In the genomic region with DNA sequence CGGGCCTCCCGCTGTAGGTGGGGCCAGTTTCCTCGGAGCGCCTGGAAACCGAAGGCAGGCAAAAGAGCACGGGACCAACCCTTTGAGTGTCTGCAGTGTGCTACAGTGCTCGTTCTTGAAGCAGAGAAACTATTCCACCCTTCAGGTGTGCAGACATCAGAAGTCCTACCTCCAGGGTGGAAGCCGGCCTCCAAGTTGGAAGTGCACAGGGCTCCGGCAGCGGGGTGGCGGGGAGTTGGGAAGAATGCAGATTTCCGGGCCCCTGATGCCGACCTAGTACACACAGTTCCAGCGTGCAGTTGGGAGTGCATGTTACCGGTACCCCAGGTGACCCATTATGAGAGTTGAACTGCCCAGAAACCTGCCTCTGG, we compare ENCODE assay signal across 10 cellular contexts. TPM values are rescaled to one million over a fixed set of nuclear protein-coding genes. Genes with fewer than 3 reads are reported as not detected.
A peak's percentile ranks its signal among the peaks of the same experiment; 100 is the strongest.
DNase-seq lines count a peak whose midpoint lies in the region; ATAC-seq, FAIRE-seq and TF ChIP-seq lines count a peak whose summit lies in the region.
"Had no signal": no experiment of that assay in that cellular context is flagged by ENCODE, and none has a peak within 500 bp of the region (broad histone marks: within the 10 kb centered on the region; RNA-seq: fewer than 3 reads in every experiment).

No MANE protein-coding gene starts in this region.

- H3K4me1 ChIP-seq in adipocyte (ENCODE audit: control insufficient read depth, insufficient read depth, low read length) (peaks cover 51% of the 10 kb centered on the region), HepG2 (ENCODE audit: insufficient read depth, low read length) (peaks cover 47% of the 10 kb centered on the region), thymus (ENCODE audit: control insufficient read depth, insufficient read depth, low read length) (peaks cover 52% of the 10 kb centered on the region)

- no peak for TF ChIP-seq POLR2A in HepG2 (IDR thresholded peaks at IDR 0.05; ENCODE audit: insufficient read depth in 1 of 2, low read depth in 2 of 2, low read length in 2 of 2)

- H3K9me3 ChIP-seq in adipocyte (ENCODE audit: control insufficient read depth, low read length) (no peaks in the 10 kb centered on the region), HepG2 (ENCODE audit: low read length) (no peaks in the 10 kb centered on the region), thymus (ENCODE audit: control insufficient read depth) (no peaks in the 10 kb centered on the region)

- H3K36me3 ChIP-seq in adipocyte (ENCODE audit: control insufficient read depth, insufficient read depth, low read length, severe bottlenecking) (no peaks in the 10 kb centered on the region), HepG2 (replicated peaks in 1 of 2; ENCODE audit: control insufficient read depth in 1 of 2, insufficient read depth in 2 of 2, low read length in 2 of 2) (no peaks in the 10 kb centered on the region), thymus (ENCODE audit: control insufficient read depth, insufficient read depth) (peaks cover 35% of the 10 kb centered on the region)

- H3K9ac ChIP-seq in adipocyte (ENCODE audit: low read length) (peak overlapping the region; percentile 90), HepG2 (ENCODE audit: insufficient read depth, low read depth, low read length) (no peak overlapping the region)

- TF ChIP-seq EP300 in HepG2 (IDR thresholded peaks at IDR 0.05; ENCODE audit: low read depth in 2 of 2, low read length in 2 of 2) (no peak), HepG2 (CRISPR knock-in tag; IDR thresholded peaks at IDR 0.05; ENCODE audit: borderline replicate concordance) (no peak)

- no peak for TF ChIP-seq CTCF in HepG2 (CRISPR knock-in tag; IDR thresholded peaks at IDR 0.05)

- no peak overlapping the region for H2AFZ ChIP-seq in HepG2 (ENCODE audit: low read length)

- peak overlapping the region; percentile 84 for H3K4me2 ChIP-seq in HepG2 (ENCODE audit: low read depth, low read length)

- BruUV-seq in HepG2 (replicated peaks; lab: Mats Ljungman, UMichigan), result no TSS peak

- peak overlapping the region; percentile 98 for H3K4me3 Mint-ChIP-seq in activated CD4-positive, alpha-beta T cell treated with anti-CD3 and anti-CD28 coated beads, Interleukin-2, amount 10 ng/mL, durations not matched to agents 24 days and 14 days

- ATAC-seq in HepG2, result no peak

- peaks cover 27% of the 10 kb centered on the region for H4K20me1 ChIP-seq in HepG2 (ENCODE audit: insufficient read depth, low read length)

- no peaks in the 10 kb centered on the region for H3K27me3 Mint-ChIP-seq in activated CD4-positive, alpha-beta T cell treated with anti-CD3 and anti-CD28 coated beads, Interleukin-2, amount 10 ng/mL, durations not matched to agents 24 days and 14 days

- CTCF ChIA-PET in HepG2 (lab: Yijun Ruan, JAX; ENCODE audit: low intra/inter-chr PET ratio, low total read pairs), result no interaction called here

- H3K4me1 Mint-ChIP-seq in activated CD4-positive, alpha-beta T cell treated with anti-CD3 and anti-CD28 coated beads, Interleukin-2, amount 10 ng/mL, durations not matched to agents 24 days and 14 days, result peaks cover 61% of the 10 kb centered on the region

- POLR2A ChIA-PET in HepG2 (lab: Yijun Ruan, JAX), result interaction anchor here (0.9 to 1.1 kb wide), 2 partner anchors 25 to 115 kb away, joined by 3 to 4 read pairs; no protein-coding TSS in a partner anchor

- WGBS in HepG2 (ENCODE audit: low lambda C conversion rate), result 79% methylated on average over 12 of the region's 15 CpGs
- 78% methylated on average over 15 of the region's 15 CpGs for WGBS in thymus

- FAIRE-seq in HepG2 (lab: Jason Lieb, UNC), result no peak

- DNase-seq in activated CD4-positive, alpha-beta T cell treated with anti-CD3 and anti-CD28 coated beads, Interleukin-2, amount 10 ng/mL, durations not matched to agents 24 days and 14 days, result no peak
- DNase-seq in activated CD4-positive, alpha-beta T cell treated with anti-CD3 and anti-CD28 coated beads, Interleukin-2, amount 50 U/mL, for 1 hour, result no peak
- DNase-seq in adipocyte (ENCODE audit: low read depth) (no peak), HepG2 (ENCODE audit: low spot score) (no peak), HUDEP-2 (lab: John Stamatoyannopoulos, UW; ENCODE audit: unreplicated experiment in 76 of 76) (no peak), DMS153 (lab: John Stamatoyannopoulos, UW) (no peak), DMS 273 treated with DMSO at 0.1 percent for 48 hours (lab: John Stamatoyannopoulos, UW) (no peak)
- DNase-seq: amniotic stem cell; stimulated activated CD4-positive, alpha-beta T cell treated with anti-CD3 and anti-CD28 coated beads, Interleukin-12 subunit alpha, Interleukin-12 subunit beta, amount 100 ng/mL, for 4 hours had no signal

- no peak for TF ChIP-seq RAD21 in HepG2 (CRISPR knock-in tag; IDR thresholded peaks at IDR 0.05)

- H3K79me2 ChIP-seq in HepG2 (ENCODE audit: insufficient read depth, low read length), result peaks cover 59% of the 10 kb centered on the region

- no peaks in the 10 kb centered on the region for H3K27me3 ChIP-seq in adipocyte (replicated peaks; ENCODE audit: control insufficient read depth, insufficient read depth, low read length)
- H3K27me3 ChIP-seq in HepG2 (ENCODE audit: control insufficient read depth in 1 of 2, insufficient read depth in 2 of 2, low read length in 2 of 2), result no peaks in the 10 kb centered on the region; a peak in 1 of 5 replicates
- no peaks in the 10 kb centered on the region for H3K27me3 ChIP-seq in thymus (ENCODE audit: control insufficient read depth, insufficient read depth)

- intact Hi-C loops in activated CD4-positive, alpha-beta T cell treated with anti-CD3 and anti-CD28 coated beads, Interleukin-2, amount 10 ng/mL, durations not matched to agents 24 days and 14 days (cut with micrococcal nuclease), result loop anchor here (1.0 to 5.0 kb wide), 4 partner anchors 9 to 543 kb away; partner anchors contain the start of genes MTMR10 and OTUD7A
- intact Hi-C loops in HepG2 (cut with micrococcal nuclease; ENCODE audit: unreplicated experiment), result loop anchor here (10.0 kb wide), 2 partner anchors 55 to 105 kb away; no protein-coding TSS in a partner anchor

- peak overlapping the region; percentile 93 for H3K27ac Mint-ChIP-seq in activated CD4-positive, alpha-beta T cell treated with anti-CD3 and anti-CD28 coated beads, Interleukin-2, amount 10 ng/mL, durations not matched to agents 24 days and 14 days

- H3K9me3 Mint-ChIP-seq in activated CD4-positive, alpha-beta T cell treated with anti-CD3 and anti-CD28 coated beads, Interleukin-2, amount 10 ng/mL, durations not matched to agents 24 days and 14 days, result no peaks in the 10 kb centered on the region

- H3K27ac ChIP-seq in HepG2 (ENCODE audit: extremely low read length, insufficient read depth, low read length) (no peak overlapping the region), thymus (ENCODE audit: low read depth) (peak overlapping the region; percentile 100)

- peaks cover 27% of the 10 kb centered on the region for H3K36me3 Mint-ChIP-seq in activated CD4-positive, alpha-beta T cell treated with anti-CD3 and anti-CD28 coated beads, Interleukin-2, amount 10 ng/mL, durations not matched to agents 24 days and 14 days (ENCODE audit: low read depth)

- H3K4me3 ChIP-seq in adipocyte (ENCODE audit: low read length) (peak overlapping the region; percentile 96), HepG2 (replicated peaks in 1 of 3; ENCODE audit: insufficient read depth in 1 of 3, low read depth in 2 of 3, low read length in 3 of 3) (peak overlapping the region in 2 of 3 experiments; percentile 75 to 89; a peak in 2 of 6 replicates), thymus (ENCODE audit: low read length) (peak overlapping the region; percentile 98)

- in situ Hi-C loops in HepG2 (cut with HindIII; ENCODE audit: extremely low pct_ligation_motif_present, low pct_unique_long_range_greater_than_20kb), result no loop called here

TF ChIP-seq in HepG2, 621 proteins besides CTCF, POLR2A, EP300 and RAD21 (continues in another document):
- TF ChIP-seq RARG (CRISPR knock-in tag; IDR thresholded peaks at IDR 0.05; ENCODE audit: low read depth), result no peak
- no peak for TF ChIP-seq ZNF383 (CRISPR knock-in tag; IDR thresholded peaks at IDR 0.05; ENCODE audit: borderline replicate concordance)
- TF ChIP-seq ZNF629 (CRISPR knock-in tag; conservative IDR thresholded peaks at IDR 0.05), result no peak
- TF ChIP-seq, protein P1, sequence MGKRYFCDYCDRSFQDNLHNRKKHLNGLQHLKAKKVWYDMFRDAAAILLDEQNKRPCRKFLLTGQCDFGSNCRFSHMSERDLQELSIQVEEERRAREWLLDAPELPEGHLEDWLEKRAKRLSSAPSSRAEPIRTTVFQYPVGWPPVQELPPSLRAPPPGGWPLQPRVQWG (CRISPR knock-in tag; IDR thresholded peaks at IDR 0.05; ENCODE audit: borderline replicate concordance, low read depth), result no peak
- no peak for TF ChIP-seq ZNF33B (CRISPR knock-in tag; IDR thresholded peaks at IDR 0.05)
- TF ChIP-seq NFKB2 (CRISPR knock-in tag; IDR thresholded peaks at IDR 0.05; ENCODE audit: borderline replicate concordance), result no peak
- no peak for TF ChIP-seq CHD2 (IDR thresholded peaks at IDR 0.05; ENCODE audit: low read depth, low read length)

RNA-seq across cellular contexts. Expression of gene KLF13, which starts 3.0 kb away (rescaled TPM):
- 122 and 135 TPM in 2 replicates for total RNA-seq in activated CD4-positive, alpha-beta T cell treated with anti-CD3 and anti-CD28 coated beads, Interleukin-2, amount 10 ng/mL, durations not matched to agents 24 days and 14 days
- total RNA-seq in HepG2 (2016; rRNA removed; fragmentation: Illumina TruSeq; extraction: Trizol), result 25.1 and 27.8 TPM in 2 replicates
- total RNA-seq in HepG2 (2016; cell fraction: cytosol; rRNA removed; fragmentation: Illumina TruSeq; extraction: Trizol; ENCODE audit: low read depth), result 1.4 and 2.8 TPM in 2 replicates
- 21.2 and 24.1 TPM in 2 replicates for total RNA-seq in HepG2 (2016; cell fraction: insoluble cytoplasmic fraction; rRNA removed; fragmentation: Illumina TruSeq; extraction: Trizol)
- total RNA-seq in HepG2 (2016; cell fraction: membrane; rRNA removed; fragmentation: Illumina TruSeq; extraction: Trizol), result 6.8 and 8.3 TPM in 2 replicates
- 13.1 and 18.9 TPM in 2 replicates for total RNA-seq in HepG2 (2016; cell fraction: nucleus; rRNA removed; fragmentation: Illumina TruSeq; extraction: Trizol)
- polyA plus RNA-seq in HepG2 (2011; rRNA removed), result 16.8 and 18.8 TPM in 2 replicates
- polyA plus RNA-seq in HepG2 (2011; cell fraction: cytosol; rRNA removed), result 9.1 and 11.1 TPM in 2 replicates
- 12.3 and 14.2 TPM in 2 replicates for polyA plus RNA-seq in HepG2 (2011; cell fraction: nucleus; rRNA removed)
- 22.0 and 24.4 TPM in 2 replicates for polyA plus RNA-seq in HepG2 (2012)
- 1.1 and 2.1 TPM in 2 replicates for polyA plus RNA-seq in HepG2 (2016; cell fraction: cytosol; fragmentation: Illumina TruSeq; extraction: Trizol; ENCODE audit: low read depth)
- 31.2 and 34.3 TPM in 2 replicates for polyA plus RNA-seq in HepG2 (2016; cell fraction: insoluble cytoplasmic fraction; fragmentation: Illumina TruSeq; extraction: Trizol; ENCODE audit: low read depth)
- polyA plus RNA-seq in HepG2 (2016; cell fraction: membrane; fragmentation: Illumina TruSeq; extraction: Trizol; ENCODE audit: low read depth), result 5.5 and 7.5 TPM in 2 replicates
- polyA plus RNA-seq in HepG2 (2016; cell fraction: nucleus; fragmentation: Illumina TruSeq; extraction: Trizol; ENCODE audit: insufficient read depth, low read depth), result 30.0 and 34.4 TPM in 2 replicates
- 23.8 and 65.8 TPM in 2 replicates for polyA minus RNA-seq in HepG2 (2011; rRNA and poly(A)+ RNA removed; ENCODE audit: low replicate concordance)
- 12.2 and 13.9 TPM in 2 replicates for polyA minus RNA-seq in HepG2 (2011; cell fraction: cytosol; rRNA and poly(A)+ RNA removed)
- 6.3 and 8.8 TPM in 2 replicates for polyA minus RNA-seq in HepG2 (2011; cell fraction: nucleus; rRNA and poly(A)+ RNA removed)
- polyA plus RNA-seq in thymus, result 107 TPM
